21 cellular contexts compared by ENCODE assay signal in the genomic region with DNA sequence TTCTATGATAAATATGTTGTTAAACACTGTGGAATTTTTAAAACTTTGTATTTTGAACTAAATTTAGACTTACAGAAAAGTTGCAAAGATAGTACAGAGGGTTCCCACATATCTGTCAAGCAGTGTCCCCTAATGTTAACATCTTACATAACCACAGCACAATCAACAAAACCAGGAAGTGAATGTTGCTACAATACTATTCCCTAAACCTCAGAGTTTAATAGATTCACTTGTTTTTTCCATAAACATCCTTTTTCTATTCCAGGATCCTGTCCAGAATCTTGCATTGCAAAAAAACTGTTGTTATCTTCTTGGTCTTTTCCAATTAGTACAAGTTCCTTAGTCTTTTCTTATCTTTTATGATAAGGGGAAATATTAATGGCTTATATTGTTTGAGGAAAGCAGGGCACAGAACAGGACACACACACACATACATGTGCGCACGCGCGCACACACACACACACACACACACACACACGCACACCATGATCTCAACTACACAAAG.
DNase-seq lines count a peak whose midpoint lies in the region; ATAC-seq and TF ChIP-seq lines count a peak whose summit lies in the region.
"Had no signal": no experiment of that assay in that cellular context is flagged by ENCODE, and none has a peak within 500 bp of the region (broad histone marks: within the 10 kb centered on the region; RNA-seq: fewer than 3 reads in every experiment).

No MANE protein-coding gene starts in this region.

- peak in 3 of 4 donors; percentile 17 to 59 (median 46) for TF ChIP-seq EP300 in upper lobe of left lung (IDR thresholded peaks at IDR 0.05)

- H3K9me3 ChIP-seq in left lung (no peaks in the 10 kb centered on the region), upper lobe of left lung (no peaks in the 10 kb centered on the region)

- no peak overlapping the region for H3K4me3 Mint-ChIP-seq in endothelial cell (ENCODE audit: unreplicated experiment)
- H3K4me3 Mint-ChIP-seq in HFFc6: no peak overlapping the region
- H3K4me3 Mint-ChIP-seq: activated naive CD8-positive, alpha-beta T cell treated with anti-CD3 and anti-CD28 coated beads, Interleukin-2, amount 10 ng/mL, durations not matched to agents 7 days and 5 days; activated T-helper 1 cell treated with anti-CD3 and anti-CD28 coated beads, Interleukin-12 subunit alpha, Interleukin-12 subunit beta, Interleukin-2, Interleukin-4 antibody, amounts not matched to agents 30 ng/mL and 10 ng/mL and 1 ng/mL, durations not matched to agents 14 hours and 24 hours and 36 hours; stimulated activated effector memory CD8-positive, alpha-beta T cell treated with anti-CD3 and anti-CD28 coated beads, Interleukin-12 subunit alpha, Interleukin-12 subunit beta, amount 100 ng/mL, for 72 hours; T-helper 17 cell; WTC11 had no signal

- no peak for TF ChIP-seq POLR2A in upper lobe of left lung (IDR thresholded peaks at IDR 0.05)

- H3K4me1 Mint-ChIP-seq in endothelial cell (ENCODE audit: unreplicated experiment): peaks cover 8% of the 10 kb centered on the region
- peaks cover 8% of the 10 kb centered on the region; the same call in 1 of the 2 replicates for H3K4me1 Mint-ChIP-seq in HFFc6 (ENCODE audit: low read depth)

- H3K27ac Mint-ChIP-seq in endothelial cell (ENCODE audit: unreplicated experiment): peak overlapping the region; percentile 80
- no peak overlapping the region for H3K27ac Mint-ChIP-seq in HFFc6
- H3K27ac Mint-ChIP-seq: activated naive CD8-positive, alpha-beta T cell treated with anti-CD3 and anti-CD28 coated beads, Interleukin-2, amount 10 ng/mL, durations not matched to agents 7 days and 5 days; activated T-helper 1 cell treated with anti-CD3 and anti-CD28 coated beads, Interleukin-12 subunit alpha, Interleukin-12 subunit beta, Interleukin-2, Interleukin-4 antibody, amounts not matched to agents 30 ng/mL and 10 ng/mL and 1 ng/mL, durations not matched to agents 14 hours and 24 hours and 36 hours; stimulated activated effector memory CD8-positive, alpha-beta T cell treated with anti-CD3 and anti-CD28 coated beads, Interleukin-12 subunit alpha, Interleukin-12 subunit beta, amount 100 ng/mL, for 72 hours; T-helper 17 cell; WTC11 had no signal

- H3K27ac ChIP-seq in left lung: no peak overlapping the region
- peak overlapping the region in 1 of 4 donors; percentile 63 for H3K27ac ChIP-seq in upper lobe of left lung
- H3K27ac ChIP-seq: BLaER1 treated with 17β-estradiol and CSF1 and Interleukin-3, amounts not matched to agents 10 nM and 100 nM had no signal

- intact Hi-C loops in left lung (cut with DNase I): no loop called here

- H3K9me3 Mint-ChIP-seq in endothelial cell (ENCODE audit: unreplicated experiment) (no peaks in the 10 kb centered on the region), HFFc6 (no peaks in the 10 kb centered on the region)

- H3K27me3 ChIP-seq in left lung (no peaks in the 10 kb centered on the region), upper lobe of left lung (no peaks in the 10 kb centered on the region)
- H3K27me3 ChIP-seq: BLaER1 treated with 17β-estradiol and CSF1 and Interleukin-3, amounts not matched to agents 10 nM and 100 nM had no signal

- peak; percentile 27 for DNase-seq in NOMO-1 treated with DMSO at 0.1 percent for 48 hours (lab: John Stamatoyannopoulos, UW; ENCODE audit: unreplicated experiment)
- no peak for DNase-seq in NOMO-1 treated with dmso at 0.1 percent for 144 hours (lab: John Stamatoyannopoulos, UW; ENCODE audit: unreplicated experiment)
- DNase-seq in endothelial cell (ENCODE audit: low spot score): no peak
- no peak for DNase-seq in left lung
- DNase-seq in upper lobe of left lung: peak in 1 of 2 donors; percentile 57
- DNase-seq in HFFc6: no peak
- DNase-seq in NCI-H1105 (lab: John Stamatoyannopoulos, UW): no peak
- no peak for DNase-seq in iPS-NIHi11 (ENCODE audit: low spot score)
- DNase-seq: 8988T; activated naive CD8-positive, alpha-beta T cell treated with anti-CD3 and anti-CD28 coated beads, Interleukin-2, amount 10 ng/mL, durations not matched to agents 7 days and 5 days; DMS79; NCI-H1694 treated with DMSO at 0.1 percent for 48 hours; NCI-H446 treated with DMSO at 0.1 percent for 48 hours; NK-92 treated with Interleukin-12 subunit alpha and Interleukin-12 subunit beta, amount 100 ng/mL, for 24 hours; SHP77; T-helper 17 cell; trophoblast cell had no signal

- H3K36me3 Mint-ChIP-seq in endothelial cell (ENCODE audit: low read depth, unreplicated experiment) (no peaks in the 10 kb centered on the region), HFFc6 (ENCODE audit: low read depth) (no peaks in the 10 kb centered on the region)
- H3K36me3 Mint-ChIP-seq: stimulated activated effector memory CD8-positive, alpha-beta T cell treated with anti-CD3 and anti-CD28 coated beads, Interleukin-12 subunit alpha, Interleukin-12 subunit beta, amount 100 ng/mL, for 72 hours; WTC11 had no signal

- no peaks in the 10 kb centered on the region for H3K27me3 Mint-ChIP-seq in endothelial cell (ENCODE audit: unreplicated experiment)
- 0 out of 2 replicates have a peak, but pooled peaks cover 2% of the 10 kb centered on the region for H3K27me3 Mint-ChIP-seq in HFFc6 (ENCODE audit: insufficient read depth)
- H3K27me3 Mint-ChIP-seq: activated naive CD8-positive, alpha-beta T cell treated with anti-CD3 and anti-CD28 coated beads, Interleukin-2, amount 10 ng/mL, durations not matched to agents 7 days and 5 days; T-helper 17 cell had no signal

- H3K4me3 ChIP-seq in left lung (no peak overlapping the region), upper lobe of left lung (no peak overlapping the region)
- H3K4me3 ChIP-seq: BLaER1 treated with 17β-estradiol and CSF1 and Interleukin-3, amounts not matched to agents 10 nM and 100 nM had no signal

- TF ChIP-seq CTCF in endothelial cell (IDR thresholded peaks at IDR 0.05; ENCODE audit: unreplicated experiment): no peak
- no peak for TF ChIP-seq CTCF in left lung (IDR thresholded peaks at IDR 0.05)
- TF ChIP-seq CTCF in upper lobe of left lung (IDR thresholded peaks at IDR 0.05): no peak
- TF ChIP-seq CTCF in HFFc6 (IDR thresholded peaks at IDR 0.05): no peak

- ATAC-seq in left lung (peak; percentile 26), upper lobe of left lung (ENCODE audit: low FRiP score in 2 of 2) (no peak)
- ATAC-seq: stimulated activated effector memory CD8-positive, alpha-beta T cell treated with anti-CD3 and anti-CD28 coated beads, Interleukin-12 subunit alpha, Interleukin-12 subunit beta, amount 100 ng/mL, for 72 hours; T-helper 17 cell; WTC11 had no signal

- H3K36me3 ChIP-seq in left lung (no peaks in the 10 kb centered on the region), upper lobe of left lung (no peaks in the 10 kb centered on the region)
- H3K36me3 ChIP-seq: BLaER1 treated with 17β-estradiol and CSF1 and Interleukin-3, amounts not matched to agents 10 nM and 100 nM had no signal

- 50 to 54% methylated on average over 5 of the region's 5 CpGs for WGBS in upper lobe of left lung, 2 donors

- H3K4me1 ChIP-seq in left lung (peaks cover 0 to 10% of the 10 kb centered on the region in 2 donors), upper lobe of left lung (peaks cover 0 to 11% (median 2%) of the 10 kb centered on the region in 4 donors)
